ENCODE assay signal across 8 cellular contexts in the genomic region with DNA sequence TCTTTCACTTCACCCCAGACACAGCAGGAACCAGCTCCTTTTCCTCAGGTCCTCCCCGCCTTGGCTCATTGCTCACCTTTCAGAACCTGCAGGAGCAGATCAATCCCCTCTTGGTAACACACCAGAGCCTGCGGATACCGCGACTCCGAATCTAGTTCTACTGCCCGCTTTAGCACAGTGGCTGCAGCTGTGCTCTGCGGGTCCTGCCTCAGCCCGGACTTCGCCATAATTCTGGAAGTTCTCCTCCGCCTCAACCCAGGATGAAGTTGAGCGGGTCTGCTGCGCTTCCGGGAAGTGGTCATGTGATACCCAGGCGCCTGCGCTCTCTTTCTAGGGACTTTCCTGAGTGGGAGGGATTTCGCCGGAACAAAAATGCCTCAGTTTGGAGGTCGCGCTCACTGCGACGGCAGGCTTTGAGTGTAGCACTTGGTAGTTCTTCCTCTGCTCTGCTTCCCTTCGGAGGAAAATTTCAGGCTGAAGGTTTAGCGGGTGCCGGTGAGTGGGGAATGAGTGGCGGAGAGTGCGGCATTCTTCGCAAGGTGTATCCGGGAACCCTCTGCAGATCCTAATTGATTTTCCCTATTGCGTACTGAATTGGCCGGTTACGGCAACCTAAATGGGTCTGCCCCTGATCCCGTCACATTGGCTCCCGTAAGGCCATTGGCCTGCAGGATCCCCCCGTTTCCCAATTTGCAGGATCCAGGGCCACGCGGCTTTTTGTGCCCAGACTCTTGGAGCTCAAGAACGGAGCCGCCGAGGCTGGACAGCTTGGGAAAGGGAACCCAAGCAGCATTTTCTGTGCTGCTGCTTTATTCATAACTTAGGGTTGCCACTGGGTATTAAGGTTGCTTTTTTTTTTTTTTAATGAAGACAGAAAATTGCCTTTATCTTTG. TPM values are rescaled to one million over a fixed set of nuclear protein-coding genes. Genes with fewer than 3 reads are reported as not detected.
DNase-seq lines count a peak whose midpoint lies in the region; ATAC-seq and TF ChIP-seq lines count a peak whose summit lies in the region.

A gene (minus strand): TSS at position 304 of the 893 bp plus-strand sequence. CDS start 77 bp downstream, at position 227.
A gene (plus strand): TSS at position 430 of the 893 bp plus-strand sequence. CDS start 5,020 bp downstream, outside the sequence.

- peak within 1 kb of the TSS; percentile 82 to 90 for H3K9ac ChIP-seq in mucosa of rectum (ENCODE audit: low read depth in 1 of 2, low read length in 2 of 2)

- peak within 1 kb of the TSS; percentile 71 to 77 for H3K27ac ChIP-seq in mucosa of rectum (ENCODE audit: low read depth in 2 of 2, low read length in 2 of 2)

- H3K4me3 Mint-ChIP-seq in activated T-cell treated with anti-CD3 and anti-CD28 coated beads, Interleukin-2, amount 50 U/mL, for 24 hours = peak within 1 kb of the TSS; percentile 100

- peaks cover 52% of the 10 kb centered on the region for H3K36me3 Mint-ChIP-seq in activated T-cell treated with anti-CD3 and anti-CD28 coated beads, Interleukin-2, amount 50 U/mL, for 24 hours (ENCODE audit: low read depth)

- H3K4me1 Mint-ChIP-seq in activated T-cell treated with anti-CD3 and anti-CD28 coated beads, Interleukin-2, amount 50 U/mL, for 24 hours (ENCODE audit: low read depth) = peaks cover 62% of the 10 kb centered on the region

- peaks cover 7 to 9% of the 10 kb centered on the region in 2 donors for H3K4me1 ChIP-seq in mucosa of rectum (ENCODE audit: control insufficient read depth in 2 of 2, insufficient read depth in 2 of 2, low read length in 2 of 2)

- TF ChIP-seq POLR2A in erythroblast (IDR thresholded peaks at IDR 0.05; ENCODE audit: low read length) = peak; percentile 90

- no peaks in the 10 kb centered on the region for H3K36me3 ChIP-seq in mucosa of rectum (ENCODE audit: control insufficient read depth in 2 of 2, insufficient read depth in 2 of 2, low read length in 2 of 2)

- peak; percentile 89 for ATAC-seq in GM21717 (IDR thresholded peaks at IDR 0.05; ENCODE audit: unreplicated experiment)

- H3K27me3 Mint-ChIP-seq in activated T-cell treated with anti-CD3 and anti-CD28 coated beads, Interleukin-2, amount 50 U/mL, for 24 hours = no peaks in the 10 kb centered on the region

- peak within 1 kb of the TSS; percentile 92 to 98 for H3K4me3 ChIP-seq in mucosa of rectum (ENCODE audit: low read length in 2 of 2)

- H3K27me3 ChIP-seq in mucosa of rectum (ENCODE audit: control insufficient read depth in 2 of 2, insufficient read depth in 2 of 2, low read length in 2 of 2) = no peaks in the 10 kb centered on the region

- in situ Hi-C loops in KBM-7 (cut with MboI; ENCODE audit: low pct_unique_long_range_greater_than_20kb, low sequenced_read_pairs) = no loop called here

- DNase-seq in DMS153 treated with DMSO at 0.1 percent for 48 hours (lab: John Stamatoyannopoulos, UW; ENCODE audit: unreplicated experiment) (peak; percentile 84), KBM-7 (peak; percentile 96), erythroblast (lab: John Stamatoyannopoulos, UW) (peak; percentile 94 to 95)
- DNase-seq in activated T-cell treated with anti-CD3 and anti-CD28 coated beads, Interleukin-2, amount 50 U/mL, for 24 hours = peak; percentile 90
- peak; percentile 89 for DNase-seq in stimulated activated CD8-positive, alpha-beta memory T cell treated with anti-CD3 and anti-CD28 coated beads, Interleukin-4, amount 100 ng/mL, for 48 hours

- H3K9me3 Mint-ChIP-seq in activated T-cell treated with anti-CD3 and anti-CD28 coated beads, Interleukin-2, amount 50 U/mL, for 24 hours = no peaks in the 10 kb centered on the region

- peak within 1 kb of the TSS; percentile 100 for H3K27ac Mint-ChIP-seq in activated T-cell treated with anti-CD3 and anti-CD28 coated beads, Interleukin-2, amount 50 U/mL, for 24 hours

- no peaks in the 10 kb centered on the region for H3K9me3 ChIP-seq in mucosa of rectum (ENCODE audit: control insufficient read depth in 2 of 2, low read length in 2 of 2)

TF ChIP-seq in PFSK-1, 5 proteins besides CTCF, POLR2A, EP300 and RAD21:
- TF ChIP-seq POLR2AphosphoS5 (IDR thresholded peaks at IDR 0.05; ENCODE audit: low read depth, low read length) (peak; percentile 94), SIN3A (IDR thresholded peaks at IDR 0.05; ENCODE audit: borderline replicate concordance, insufficient read depth, low read length) (no peak; the same call in 1 of the 2 replicates), TAF1 (IDR thresholded peaks at IDR 0.05; ENCODE audit: borderline replicate concordance, insufficient read depth, low read length) (peak; percentile 98), FOXP2 (optimal IDR thresholded peaks at IDR 0.05; ENCODE audit: borderline replicate concordance, extremely low read depth, extremely low read length, insufficient read depth) (no peak)
- TF ChIP-seq, protein P1, sequence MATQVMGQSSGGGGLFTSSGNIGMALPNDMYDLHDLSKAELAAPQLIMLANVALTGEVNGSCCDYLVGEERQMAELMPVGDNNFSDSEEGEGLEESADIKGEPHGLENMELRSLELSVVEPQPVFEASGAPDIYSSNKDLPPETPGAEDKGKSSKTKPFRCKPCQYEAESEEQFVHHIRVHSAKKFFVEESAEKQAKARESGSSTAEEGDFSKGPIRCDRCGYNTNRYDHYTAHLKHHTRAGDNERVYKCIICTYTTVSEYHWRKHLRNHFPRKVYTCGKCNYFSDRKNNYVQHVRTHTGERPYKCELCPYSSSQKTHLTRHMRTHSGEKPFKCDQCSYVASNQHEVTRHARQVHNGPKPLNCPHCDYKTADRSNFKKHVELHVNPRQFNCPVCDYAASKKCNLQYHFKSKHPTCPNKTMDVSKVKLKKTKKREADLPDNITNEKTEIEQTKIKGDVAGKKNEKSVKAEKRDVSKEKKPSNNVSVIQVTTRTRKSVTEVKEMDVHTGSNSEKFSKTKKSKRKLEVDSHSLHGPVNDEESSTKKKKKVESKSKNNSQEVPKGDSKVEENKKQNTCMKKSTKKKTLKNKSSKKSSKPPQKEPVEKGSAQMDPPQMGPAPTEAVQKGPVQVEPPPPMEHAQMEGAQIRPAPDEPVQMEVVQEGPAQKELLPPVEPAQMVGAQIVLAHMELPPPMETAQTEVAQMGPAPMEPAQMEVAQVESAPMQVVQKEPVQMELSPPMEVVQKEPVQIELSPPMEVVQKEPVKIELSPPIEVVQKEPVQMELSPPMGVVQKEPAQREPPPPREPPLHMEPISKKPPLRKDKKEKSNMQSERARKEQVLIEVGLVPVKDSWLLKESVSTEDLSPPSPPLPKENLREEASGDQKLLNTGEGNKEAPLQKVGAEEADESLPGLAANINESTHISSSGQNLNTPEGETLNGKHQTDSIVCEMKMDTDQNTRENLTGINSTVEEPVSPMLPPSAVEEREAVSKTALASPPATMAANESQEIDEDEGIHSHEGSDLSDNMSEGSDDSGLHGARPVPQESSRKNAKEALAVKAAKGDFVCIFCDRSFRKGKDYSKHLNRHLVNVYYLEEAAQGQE (IDR thresholded peaks at IDR 0.05; ENCODE audit: insufficient read depth in 1 of 2, low read depth in 2 of 2, low read length in 2 of 2) = no peak; a peak in 1 of 4 replicates

RNA-seq across cellular contexts. Expression of the first gene that starts in this region (rescaled TPM):
- polyA plus RNA-seq in PFSK-1 (2012; ENCODE audit: insufficient read length, low read depth) = 23.4 TPM

RNA-seq across cellular contexts. Expression of the second gene that starts in this region (rescaled TPM):
- 18.4 TPM for polyA plus RNA-seq in PFSK-1 (2012; ENCODE audit: insufficient read length, low read depth)

Comparison
In these comparisons a context has a peak if more than half of its experiments do, and no peak if none do; other contexts are left out.
1. Peak in every context shown above with its lines: DNase-seq, ATAC-seq, H3K4me3 ChIP-seq and H3K27ac ChIP-seq.